1 cellular context compared by ENCODE assay signal in genomic region chr3:128006471-128007424, GRCh38.
TF ChIP-seq lines count a peak whose summit lies in the region.

No MANE protein-coding gene starts in this region.

TF ChIP-seq in GM23338, 12 proteins besides CTCF, POLR2A, EP300 and RAD21 (continued from another document):
- TF ChIP-seq ETS1 (IDR thresholded peaks at IDR 0.05) (no peak), ZNF331 (CRISPR knock-in tag; IDR thresholded peaks at IDR 0.05; ENCODE audit: low read depth) (no peak)
